Comparison of ENCODE assay signal across 11 cellular contexts in genomic region chr5:132771559-132771998, GRCh38. TPM values are rescaled to one million over a fixed set of nuclear protein-coding genes. Genes with fewer than 3 reads are reported as not detected.
DNase-seq lines count a peak whose midpoint lies in the region; ATAC-seq lines count a peak whose summit lies in the region.
"Had no signal": no experiment of that assay in that cellular context is flagged by ENCODE, and none has a peak within 500 bp of the region (broad histone marks: within the 10 kb centered on the region; RNA-seq: fewer than 3 reads in every experiment).

No MANE protein-coding gene starts in this region.

- H3K27ac ChIP-seq in BLaER1 treated with 17β-estradiol and CSF1 and Interleukin-3, amounts not matched to agents 10 nM and 100 nM: no peak overlapping the region
- peak overlapping the region; percentile 97 for H3K27ac ChIP-seq in angular gyrus (ENCODE audit: low read depth, low read length)

- H4K20me1 ChIP-seq in BLaER1 treated with 17β-estradiol and CSF1 and Interleukin-3, amounts not matched to agents 10 nM and 100 nM: peaks cover 0 to 34% (median 0%) of the 10 kb centered on the region in 11 experiments; a peak in 4 of 22 replicates

- H3K9me3 ChIP-seq in BLaER1 treated with 17β-estradiol and CSF1 and Interleukin-3, amounts not matched to agents 10 nM and 100 nM (replicated peaks in 1 of 11): no peaks in the 10 kb centered on the region

- no peak overlapping the region for H3K27ac Mint-ChIP-seq in stimulated activated naive B cell treated with anti-CD40 and anti-IgM and Interleukin-4, amounts not matched to agents 10 μg/mL and 1 μg/mL and 100 μg/mL, for 72 hours

- H3K4me1 Mint-ChIP-seq in stimulated activated naive B cell treated with anti-CD40 and anti-IgM and Interleukin-4, amounts not matched to agents 10 μg/mL and 1 μg/mL and 100 μg/mL, for 72 hours: no peaks in the 10 kb centered on the region
- H3K4me1 Mint-ChIP-seq: IgD-negative memory B cell had no signal

- no peaks in the 10 kb centered on the region for H3K36me3 Mint-ChIP-seq in stimulated activated naive B cell treated with anti-CD40 and anti-IgM and Interleukin-4, amounts not matched to agents 10 μg/mL and 1 μg/mL and 100 μg/mL, for 72 hours
- H3K36me3 Mint-ChIP-seq: IgD-negative memory B cell had no signal

- intact Hi-C loops in Right ventricle myocardium superior (cut with DNase I): no loop called here
- intact Hi-C loops in posterior vena cava (cut with DNase I): no loop called here

- DNase-seq in Right ventricle myocardium superior (peak; percentile 72), posterior vena cava (ENCODE audit: low spot score) (peak; percentile 87), NCI-H146 treated with DMSO at 0.1 percent for 48 hours (lab: John Stamatoyannopoulos, UW; ENCODE audit: unreplicated experiment) (no peak), SW 1271 (lab: John Stamatoyannopoulos, UW) (no peak)
- no peak for DNase-seq in stimulated activated naive B cell treated with anti-CD40 and anti-IgM and Interleukin-4, amounts not matched to agents 10 μg/mL and 1 μg/mL and 100 μg/mL, for 72 hours
- DNase-seq: activated CD4-positive, CD25-positive, alpha-beta regulatory T cell; kidney glomerular epithelial cell had no signal

- H3K4me1 ChIP-seq in BLaER1 treated with 17β-estradiol and CSF1 and Interleukin-3, amounts not matched to agents 10 nM and 100 nM: peaks cover 27 to 47% (median 39%) of the 10 kb centered on the region in 10 experiments; a peak in 19 of 20 replicates

- peaks cover 18 to 60% of the 10 kb centered on the region in 2 donors for H3K27me3 Mint-ChIP-seq in stimulated activated naive B cell treated with anti-CD40 and anti-IgM and Interleukin-4, amounts not matched to agents 10 μg/mL and 1 μg/mL and 100 μg/mL, for 72 hours

- no peaks in the 10 kb centered on the region for H3K36me3 ChIP-seq in BLaER1 treated with 17β-estradiol and CSF1 and Interleukin-3, amounts not matched to agents 10 nM and 100 nM

- peaks cover 10 to 23% (median 18%) of the 10 kb centered on the region in 11 experiments for H3K27me3 ChIP-seq in BLaER1 treated with 17β-estradiol and CSF1 and Interleukin-3, amounts not matched to agents 10 nM and 100 nM

- peak overlapping the region in 8 of 11 experiments; percentile 1 to 43 (median 38); a peak in 12 of 22 replicates for H3K4me2 ChIP-seq in BLaER1 treated with 17β-estradiol and CSF1 and Interleukin-3, amounts not matched to agents 10 nM and 100 nM

- no peak overlapping the region for H3K4me3 Mint-ChIP-seq in stimulated activated naive B cell treated with anti-CD40 and anti-IgM and Interleukin-4, amounts not matched to agents 10 μg/mL and 1 μg/mL and 100 μg/mL, for 72 hours

- no peak overlapping the region for H3K4me3 ChIP-seq in BLaER1 treated with 17β-estradiol and CSF1 and Interleukin-3, amounts not matched to agents 10 nM and 100 nM

- H3K9ac ChIP-seq in BLaER1 treated with 17β-estradiol and CSF1 and Interleukin-3, amounts not matched to agents 10 nM and 100 nM: no peak overlapping the region

- ATAC-seq in Right ventricle myocardium superior (ENCODE audit: poor library complexity) (peak; percentile 50), esophagus mucosa (no peak)
- ATAC-seq in stimulated activated naive B cell treated with anti-CD40 and anti-IgM and Interleukin-4, amounts not matched to agents 10 μg/mL and 1 μg/mL and 100 μg/mL, for 72 hours (replicated peaks): no peak

- H3K9me3 Mint-ChIP-seq in stimulated activated naive B cell treated with anti-CD40 and anti-IgM and Interleukin-4, amounts not matched to agents 10 μg/mL and 1 μg/mL and 100 μg/mL, for 72 hours: no peaks in the 10 kb centered on the region
- H3K9me3 Mint-ChIP-seq: IgD-negative memory B cell had no signal

RNA-seq across cellular contexts. Expression of gene SEPTIN8, which starts 5.5 kb away (rescaled TPM):
- total RNA-seq in Right ventricle myocardium superior (26.3 TPM), posterior vena cava (10 to 100 TPM; 42.9 to 54.8 TPM), esophagus mucosa (46.0 TPM)

RNA-seq across cellular contexts. Expression of gene CCNI2, which starts 24.4 kb away (rescaled TPM):
- total RNA-seq in Right ventricle myocardium superior (0.08 TPM), posterior vena cava (not detected), esophagus mucosa (not detected)

RNA-seq across cellular contexts. Expression of gene KIF3A, which starts 34.2 kb away (rescaled TPM):
- total RNA-seq in Right ventricle myocardium superior (9.1 TPM), posterior vena cava (10 to 100 TPM in 1 of 2 donors, 1 to 10 TPM in 1; 7.5 to 10.0 TPM), esophagus mucosa (5.5 TPM)

RNA-seq across cellular contexts. Expression of gene SOWAHA, which starts 41.5 kb away (rescaled TPM):
- total RNA-seq in Right ventricle myocardium superior: 0.13 TPM
- not detected for total RNA-seq in posterior vena cava
- 0.04 TPM for total RNA-seq in esophagus mucosa

RNA-seq across cellular contexts. Expression of gene SHROOM1, which starts 58.9 kb away (rescaled TPM):
- 3.6 TPM for total RNA-seq in Right ventricle myocardium superior
- 1 to 10 TPM; 5.2 to 6.8 TPM for total RNA-seq in posterior vena cava
- total RNA-seq in esophagus mucosa: 6.9 TPM

Comparison
In these comparisons a context has a peak if more than half of its experiments do, and no peak if none do; other contexts are left out.
1. DNase-seq: peak in Right ventricle myocardium superior (single experiment) and posterior vena cava (single experiment); none in NCI-H146 treated with DMSO at 0.1 percent for 48 hours (single experiment), SW 1271 (0 of 2) and stimulated activated naive B cell treated with anti-CD40 and anti-IgM and Interleukin-4, amounts not matched to agents 10 μg/mL and 1 μg/mL and 100 μg/mL, for 72 hours (single experiment).